Comparison of ENCODE assay signal across 10 cellular contexts in genomic region chr10:80154978-80155695, GRCh38. TPM values are rescaled to one million over a fixed set of nuclear protein-coding genes. Genes with fewer than 3 reads are reported as not detected.
DNase-seq lines count a peak whose midpoint lies in the region; ATAC-seq and TF ChIP-seq lines count a peak whose summit lies in the region.
"Had no signal": no experiment of that assay in that cellular context is flagged by ENCODE, and none has a peak within 500 bp of the region (broad histone marks: within the 10 kb centered on the region; RNA-seq: fewer than 3 reads in every experiment).

No MANE protein-coding gene starts in this region.

- intact Hi-C loops in activated naive CD4-positive, alpha-beta T cell treated with anti-CD3 and anti-CD28 coated beads for 36 hours (cut with micrococcal nuclease), result no loop called here
- intact Hi-C loops in lower lobe of right lung (cut with DNase I) (no loop called here), tibial artery (cut with DNase I; ENCODE audit: low total_unique reads) (no loop called here), lower leg skin (cut with DNase I; ENCODE audit: low total_unique reads) (loop anchor here (5.0 kb wide), 2 partner anchors 52 to 783 kb away; partner anchors contain the start of gene ANXA11)

- no peaks in the 10 kb centered on the region for H3K4me1 Mint-ChIP-seq in activated naive CD4-positive, alpha-beta T cell treated with anti-CD3 and anti-CD28 coated beads for 36 hours (ENCODE audit: low read depth)

- ATAC-seq in lower lobe of right lung (no peak), HG03108 (IDR thresholded peaks at IDR 0.05; ENCODE audit: unreplicated experiment) (no peak)

- CTCF ChIA-PET in activated naive CD4-positive, alpha-beta T cell treated with anti-CD3 and anti-CD28 coated beads for 36 hours (lab: Charles Lee), result no interaction called here

- H3K36me3 ChIP-seq in brain microvascular endothelial cell (replicated peaks), result peaks cover 79% of the 10 kb centered on the region
- peaks cover 93% of the 10 kb centered on the region for H3K36me3 ChIP-seq in lower lobe of right lung
- peaks cover 11 to 65% (median 58%) of the 10 kb centered on the region in 3 donors for H3K36me3 ChIP-seq in tibial artery

- H3K27me3 ChIP-seq in brain microvascular endothelial cell (replicated peaks) (no peaks in the 10 kb centered on the region), lower lobe of right lung (ENCODE audit: low read depth) (no peaks in the 10 kb centered on the region), tibial artery (no peaks in the 10 kb centered on the region)

- H3K4me1 ChIP-seq in lower lobe of right lung, result peaks cover 19% of the 10 kb centered on the region
- peaks cover 12 to 60% (median 49%) of the 10 kb centered on the region in 4 donors for H3K4me1 ChIP-seq in tibial artery

- no peak for DNase-seq in activated naive CD4-positive, alpha-beta T cell treated with anti-CD3 and anti-CD28 coated beads for 36 hours
- no peak for DNase-seq in activated naive CD4-positive, alpha-beta T cell (lab: John Stamatoyannopoulos, UW)
- DNase-seq in brain microvascular endothelial cell (peak; percentile 81), lower lobe of right lung (no peak), tibial artery (peak in 1 of 2 donors; percentile 58), lower leg skin (ENCODE audit: low spot score in 2 of 2) (no peak), SHP77 (lab: John Stamatoyannopoulos, UW) (no peak)
- DNase-seq: stimulated activated CD4-positive, alpha-beta T cell treated with anti-CD3 and anti-CD28 coated beads, Interleukin-2, amount 100 ng/mL, for 48 hours had no signal

- H3K9me3 ChIP-seq in lower lobe of right lung (no peaks in the 10 kb centered on the region), tibial artery (no peaks in the 10 kb centered on the region)

- H3K27ac ChIP-seq in brain microvascular endothelial cell, result peak overlapping the region; percentile 86
- H3K27ac ChIP-seq in lower lobe of right lung, result peak overlapping the region; percentile 25
- peak overlapping the region; percentile 81 to 84 for H3K27ac ChIP-seq in tibial artery
- H3K27ac ChIP-seq: C4-2B had no signal

- no peak overlapping the region for H3K4me3 Mint-ChIP-seq in activated naive CD4-positive, alpha-beta T cell treated with anti-CD3 and anti-CD28 coated beads for 36 hours

- H3K4me3 ChIP-seq in brain microvascular endothelial cell (ENCODE audit: low read depth, low read length) (no peak overlapping the region), lower lobe of right lung (no peak overlapping the region), tibial artery (no peak overlapping the region), lower leg skin (ENCODE audit: low read depth, poor library complexity, severe bottlenecking) (no peak overlapping the region)

- no peak for TF ChIP-seq CTCF in brain microvascular endothelial cell (IDR thresholded peaks at IDR 0.05; ENCODE audit: low read depth, low read length, missing control alignments)
- no peak for TF ChIP-seq CTCF in lower lobe of right lung (IDR thresholded peaks at IDR 0.05)
- TF ChIP-seq CTCF in tibial artery (IDR thresholded peaks at IDR 0.05), result no peak
- no peak for TF ChIP-seq CTCF in lower leg skin (IDR thresholded peaks at IDR 0.05)

- in situ Hi-C loops in brain microvascular endothelial cell (cut with HindIII; ENCODE audit: low pct_ligation_motif_present, low sequenced_read_pairs), result no loop called here

- H3K9me3 Mint-ChIP-seq in activated naive CD4-positive, alpha-beta T cell treated with anti-CD3 and anti-CD28 coated beads for 36 hours, result peaks cover 6% of the 10 kb centered on the region

- no peaks in the 10 kb centered on the region for H3K27me3 Mint-ChIP-seq in activated naive CD4-positive, alpha-beta T cell treated with anti-CD3 and anti-CD28 coated beads for 36 hours (ENCODE audit: low read depth)

- H3K36me3 Mint-ChIP-seq in activated naive CD4-positive, alpha-beta T cell treated with anti-CD3 and anti-CD28 coated beads for 36 hours (ENCODE audit: low read depth), result peaks cover 69% of the 10 kb centered on the region

- peak overlapping the region; percentile 37 for H3K27ac Mint-ChIP-seq in activated naive CD4-positive, alpha-beta T cell treated with anti-CD3 and anti-CD28 coated beads for 36 hours

- TF ChIP-seq POLR2A in lower leg skin (IDR thresholded peaks at IDR 0.05), result no peak

- WGBS in lower leg skin, 2 donors, result 30 to 41% methylated on average over 10 of the region's 10 CpGs

RNA-seq across cellular contexts. Expression of gene PLAC9, which starts 22.6 kb away (rescaled TPM):
- not detected for total RNA-seq in activated naive CD4-positive, alpha-beta T cell treated with anti-CD3 and anti-CD28 coated beads for 36 hours
- total RNA-seq in lower lobe of right lung, result 38.0 TPM
- total RNA-seq in lower leg skin, result 10 to 100 TPM in 1 of 4 donors, 1 to 10 TPM in 3; 1.3 to 17.4 (median 8.5) TPM

RNA-seq across cellular contexts. Expression of gene ANXA11, which starts 50.2 kb away (rescaled TPM):
- 100 to 1,000 TPM; 142 TPM for total RNA-seq in activated naive CD4-positive, alpha-beta T cell treated with anti-CD3 and anti-CD28 coated beads for 36 hours
- total RNA-seq in lower lobe of right lung, result 306 TPM
- total RNA-seq in lower leg skin, result 100 to 1,000 TPM in 2 of 4 donors, 10 to 100 TPM in 2; 68.4 to 109 (median 100) TPM

Comparison
In these comparisons a context has a peak if more than half of its experiments do, and no peak if none do; other contexts are left out.
1. H3K27ac ChIP-seq: peak in every context shown above with its lines; median percentile 86 in brain microvascular endothelial cell; 82 in tibial artery; 25 in lower lobe of right lung.